In the genomic region with DNA sequence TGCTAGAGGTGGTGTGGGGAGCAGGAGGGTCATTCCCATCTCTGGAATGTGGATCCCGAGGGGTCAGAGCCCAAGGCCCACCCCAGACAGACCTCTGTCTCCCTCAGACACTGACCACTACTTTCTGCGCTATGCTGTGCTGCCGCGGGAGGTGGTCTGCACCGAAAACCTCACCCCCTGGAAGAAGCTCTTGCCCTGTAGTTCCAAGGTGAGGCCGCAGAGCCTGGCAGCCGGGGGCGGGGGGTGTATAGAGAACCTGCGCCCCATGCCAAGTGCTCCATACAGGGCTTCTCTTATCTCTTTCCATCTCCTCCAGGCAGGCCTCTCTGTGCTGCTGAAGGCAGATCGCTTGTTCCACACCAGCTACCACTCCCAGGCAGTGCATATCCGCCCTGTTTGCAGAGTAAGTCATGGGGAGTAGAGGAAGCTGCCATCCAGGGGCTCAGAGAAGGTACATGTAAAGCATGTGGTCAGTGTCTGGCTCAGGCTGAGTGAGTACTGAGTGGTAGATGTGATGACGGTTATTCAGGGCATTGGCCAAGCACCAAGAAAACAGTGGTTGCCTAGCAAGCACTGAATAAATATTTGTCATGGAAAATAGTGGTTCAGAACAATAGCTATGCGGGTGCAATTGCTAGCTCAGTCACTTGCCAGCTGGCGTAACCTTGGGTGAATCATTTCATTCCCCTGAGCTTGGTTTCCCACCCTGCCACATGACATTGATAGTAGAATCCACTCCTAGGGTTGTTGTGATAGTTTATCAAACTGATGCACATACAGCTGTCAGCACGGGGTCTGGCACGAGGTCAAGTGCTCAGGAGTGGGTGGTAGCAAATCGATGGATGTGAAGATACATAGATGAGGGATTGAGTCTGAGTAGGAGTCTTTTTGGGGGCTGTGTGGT, we compare ENCODE assay signal across 8 cellular contexts. TPM values are rescaled to one million over a fixed set of nuclear protein-coding genes. Genes with fewer than 3 reads are reported as not detected.
A peak's percentile ranks its signal among the peaks of the same experiment; 100 is the strongest.
DNase-seq lines count a peak whose midpoint lies in the region; ATAC-seq and TF ChIP-seq lines count a peak whose summit lies in the region.

No MANE protein-coding gene starts in this region.

- H3K9me3 ChIP-seq in breast epithelium, result no peaks in the 10 kb centered on the region
- H3K9me3 ChIP-seq in upper lobe of right lung, result no peaks in the 10 kb centered on the region

- H3K4me3 ChIP-seq in breast epithelium (peak overlapping the region in 1 of 3 donors; percentile 6), lower leg skin (ENCODE audit: low read depth, poor library complexity, severe bottlenecking) (no peak overlapping the region), upper lobe of right lung (no peak overlapping the region)

- TF ChIP-seq POLR2A in breast epithelium (IDR thresholded peaks at IDR 0.05) (peak; percentile 30), lower leg skin (IDR thresholded peaks at IDR 0.05) (no peak)

- no peaks in the 10 kb centered on the region for H3K9me3 Mint-ChIP-seq in activated CD4-positive, alpha-beta T cell treated with anti-CD3 and anti-CD28 coated beads, Interleukin-2, amount 10 ng/mL, durations not matched to agents 7 days and 5 days

- H3K4me3 Mint-ChIP-seq in activated CD4-positive, alpha-beta T cell treated with anti-CD3 and anti-CD28 coated beads, Interleukin-2, amount 10 ng/mL, durations not matched to agents 7 days and 5 days, result no peak overlapping the region

- peaks cover 34% of the 10 kb centered on the region for H3K4me1 Mint-ChIP-seq in activated CD4-positive, alpha-beta T cell treated with anti-CD3 and anti-CD28 coated beads, Interleukin-2, amount 10 ng/mL, durations not matched to agents 7 days and 5 days

- TF ChIP-seq CTCF in breast epithelium (IDR thresholded peaks at IDR 0.05) (no peak), lower leg skin (IDR thresholded peaks at IDR 0.05) (no peak), upper lobe of right lung (IDR thresholded peaks at IDR 0.05) (no peak)

- H3K27me3 Mint-ChIP-seq in activated CD4-positive, alpha-beta T cell treated with anti-CD3 and anti-CD28 coated beads, Interleukin-2, amount 10 ng/mL, durations not matched to agents 7 days and 5 days, result no peaks in the 10 kb centered on the region

- H3K27me3 ChIP-seq in breast epithelium (no peaks in the 10 kb centered on the region), upper lobe of right lung (no peaks in the 10 kb centered on the region)

- H3K27ac Mint-ChIP-seq in activated CD4-positive, alpha-beta T cell treated with anti-CD3 and anti-CD28 coated beads, Interleukin-2, amount 10 ng/mL, durations not matched to agents 7 days and 5 days, result peak overlapping the region; percentile 15

- peaks cover 36% of the 10 kb centered on the region for H3K36me3 Mint-ChIP-seq in activated CD4-positive, alpha-beta T cell treated with anti-CD3 and anti-CD28 coated beads, Interleukin-2, amount 10 ng/mL, durations not matched to agents 7 days and 5 days (ENCODE audit: low read depth)

- no peaks in the 10 kb centered on the region for H3K36me3 ChIP-seq in breast epithelium
- peaks cover 52% of the 10 kb centered on the region for H3K36me3 ChIP-seq in upper lobe of right lung

- no peak for DNase-seq in activated CD4-positive, alpha-beta T cell treated with anti-CD3 and anti-CD28 coated beads, Interleukin-2, amount 10 ng/mL, durations not matched to agents 7 days and 5 days
- DNase-seq in activated CD4-positive, alpha-beta T cell treated with anti-CD3 and anti-CD28 coated beads, Interleukin-2, amount 50 U/mL, for 1 hour, result no peak
- DNase-seq in NCI-H2081 treated with DMSO at 0.1 percent for 48 hours (lab: John Stamatoyannopoulos, UW) (peak; percentile 98), breast epithelium (ENCODE audit: low spot score in 2 of 2) (peak; percentile 79 to 85), lower leg skin (ENCODE audit: low spot score in 2 of 2) (peak; percentile 88 to 92), upper lobe of right lung (no peak), DMS79 treated with DMSO at 0.1 percent for 48 hours (lab: John Stamatoyannopoulos, UW) (no peak)

- H3K27ac ChIP-seq in breast epithelium (peak overlapping the region; percentile 88 to 96), upper lobe of right lung (no peak overlapping the region)

- intact Hi-C loops in breast epithelium (cut with DNase I; ENCODE audit: low total_unique reads), result loop anchor here (5.0 to 10.0 kb wide), 2 partner anchors 45 to 697 kb away; a partner anchor contains a TSS
- intact Hi-C loops in lower leg skin (cut with DNase I; ENCODE audit: low total_unique reads), result no loop called here
- intact Hi-C loops in upper lobe of right lung (cut with DNase I), result no loop called here

- 62 to 66% methylated on average over 17 of the region's 17 CpGs for WGBS in lower leg skin, 2 donors

- H3K4me1 ChIP-seq in breast epithelium (peaks cover 5 to 13% of the 10 kb centered on the region in 2 donors), upper lobe of right lung (peaks cover 10% of the 10 kb centered on the region)

- POLR2A ChIA-PET in activated CD4-positive, alpha-beta T cell treated with anti-CD3 and anti-CD28 coated beads, Interleukin-2, amount 10 ng/mL, durations not matched to agents 7 days and 5 days (lab: Charles Lee), result interaction anchor here (0.6 kb wide), 1 partner anchor 12 kb away, joined by 3 read pairs; no protein-coding TSS in a partner anchor

- CTCF ChIA-PET in activated CD4-positive, alpha-beta T cell treated with anti-CD3 and anti-CD28 coated beads, Interleukin-2, amount 10 ng/mL, durations not matched to agents 7 days and 5 days (lab: Charles Lee), result interaction anchor here (0.8 to 1.5 kb wide), 7 partner anchors 8 to 70 kb away, joined by 3 to 7 read pairs (median 3); a partner anchor contains a TSS

- ATAC-seq in HG02678 (IDR thresholded peaks at IDR 0.05; ENCODE audit: unreplicated experiment) (peak; percentile 80), upper lobe of right lung (peak; percentile 11)

RNA-seq across cellular contexts. Expression of a gene that starts 3.5 kb away (rescaled TPM):
- 10 to 100 TPM; 66.3 to 77.9 TPM for total RNA-seq in activated CD4-positive, alpha-beta T cell treated with anti-CD3 and anti-CD28 coated beads, Interleukin-2, amount 10 ng/mL, durations not matched to agents 7 days and 5 days
- total RNA-seq in breast epithelium (100 to 1,000 TPM in 1 of 3 donors, 10 to 100 TPM in 2; 74.1 to 103 (median 76.7) TPM), lower leg skin (10 to 100 TPM; 33.6 to 64.5 (median 45.6) TPM), upper lobe of right lung (66.3 TPM)

RNA-seq across cellular contexts. Expression of a gene that starts 11.4 kb away (rescaled TPM):
- 10 to 100 TPM in 1 of 2 experiments, 1 to 10 TPM in 1; 9.0 to 10.5 TPM for total RNA-seq in activated CD4-positive, alpha-beta T cell treated with anti-CD3 and anti-CD28 coated beads, Interleukin-2, amount 10 ng/mL, durations not matched to agents 7 days and 5 days
- total RNA-seq in breast epithelium, result 10 to 100 TPM; 32.2 to 49.2 (median 44.5) TPM
- 100 to 1,000 TPM in 1 of 4 donors, 10 to 100 TPM in 3; 53.2 to 115 (median 72.5) TPM for total RNA-seq in lower leg skin
- 66.2 TPM for total RNA-seq in upper lobe of right lung

RNA-seq across cellular contexts. Expression of a gene that starts 41.3 kb away (rescaled TPM):
- not detected for total RNA-seq in activated CD4-positive, alpha-beta T cell treated with anti-CD3 and anti-CD28 coated beads, Interleukin-2, amount 10 ng/mL, durations not matched to agents 7 days and 5 days
- total RNA-seq in breast epithelium, result 1 to 10 TPM in 1 of 3 donors, not detected in 2; 1.3 TPM
- total RNA-seq in lower leg skin, result not detected
- total RNA-seq in upper lobe of right lung, result not detected

RNA-seq across cellular contexts. Expression of a gene that starts 50.1 kb away (rescaled TPM):
- total RNA-seq in activated CD4-positive, alpha-beta T cell treated with anti-CD3 and anti-CD28 coated beads, Interleukin-2, amount 10 ng/mL, durations not matched to agents 7 days and 5 days, result not detected
- total RNA-seq in breast epithelium, result 100 to 1,000 TPM in 1 of 3 donors, 10 to 100 TPM in 1, not detected in 1; 43.9 to 106 TPM
- total RNA-seq in lower leg skin, result 10 to 100 TPM; 11.3 to 24.7 (median 14.5) TPM
- 113 TPM for total RNA-seq in upper lobe of right lung

RNA-seq across cellular contexts. Expression of a gene that starts 56.5 kb away (rescaled TPM):
- total RNA-seq in activated CD4-positive, alpha-beta T cell treated with anti-CD3 and anti-CD28 coated beads, Interleukin-2, amount 10 ng/mL, durations not matched to agents 7 days and 5 days, result 10 to 100 TPM; 23.9 to 25.6 TPM
- total RNA-seq in breast epithelium (10 to 100 TPM; 30.8 to 56.3 (median 47.3) TPM), lower leg skin (10 to 100 TPM; 27.3 to 46.6 (median 36.0) TPM), upper lobe of right lung (46.5 TPM)

Comparison
In these comparisons a context has a peak if more than half of its experiments do, and no peak if none do; other contexts are left out.
1. DNase-seq: peak in NCI-H2081 treated with DMSO at 0.1 percent for 48 hours (single experiment), breast epithelium (2 of 2) and lower leg skin (2 of 2); none in activated CD4-positive, alpha-beta T cell treated with anti-CD3 and anti-CD28 coated beads, Interleukin-2, amount 10 ng/mL, durations not matched to agents 7 days and 5 days (single experiment), activated CD4-positive, alpha-beta T cell treated with anti-CD3 and anti-CD28 coated beads, Interleukin-2, amount 50 U/mL, for 1 hour (single experiment), upper lobe of right lung (single experiment) and DMS79 treated with DMSO at 0.1 percent for 48 hours (single experiment).